In the genomic region with DNA sequence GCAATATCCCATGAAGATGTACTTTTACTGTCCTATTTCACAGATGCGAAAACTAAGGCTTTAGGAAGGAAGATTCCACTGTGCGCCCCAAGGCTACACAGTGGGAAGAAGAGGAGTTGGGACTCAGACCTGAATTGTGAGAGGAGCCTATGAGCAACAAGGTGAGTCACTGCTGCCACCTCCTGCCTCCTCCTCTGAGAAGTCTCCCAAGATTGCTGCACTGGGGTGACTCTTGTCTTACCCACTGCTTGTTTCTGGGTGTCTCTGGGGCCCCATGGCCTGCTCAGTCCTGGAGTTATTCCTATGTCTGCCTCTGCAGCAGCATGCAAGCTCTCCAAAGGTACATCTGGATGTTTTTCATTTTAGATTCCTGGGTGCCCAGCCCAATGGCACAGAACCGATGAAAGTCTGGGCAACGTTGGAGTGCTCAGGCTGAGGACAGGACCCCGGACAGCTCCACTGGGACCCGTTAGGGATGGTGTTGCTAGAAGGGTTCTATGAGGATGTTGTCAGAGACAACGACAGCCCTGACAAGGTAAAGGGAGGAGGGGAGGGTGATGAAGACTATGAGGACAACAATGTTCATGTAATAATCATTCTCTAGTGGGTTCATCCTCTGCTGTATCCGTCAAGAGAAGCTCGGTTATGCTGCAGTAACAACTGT, we compare ENCODE assay signal across 1 cellular context.
TF ChIP-seq lines count a peak whose summit lies in the region.

No MANE protein-coding gene starts in this region.

TF ChIP-seq in A549, 52 proteins besides CTCF, POLR2A, EP300 and RAD21:
- TF ChIP-seq, protein P1, sequence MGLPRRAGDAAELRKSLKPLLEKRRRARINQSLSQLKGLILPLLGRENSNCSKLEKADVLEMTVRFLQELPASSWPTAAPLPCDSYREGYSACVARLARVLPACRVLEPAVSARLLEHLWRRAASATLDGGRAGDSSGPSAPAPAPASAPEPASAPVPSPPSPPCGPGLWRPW (IDR thresholded peaks at IDR 0.05): no peak
- TF ChIP-seq HDAC2 (IDR thresholded peaks at IDR 0.05) (no peak), CHD4 (IDR thresholded peaks at IDR 0.05; ENCODE audit: borderline replicate concordance) (no peak), CBX8 (IDR thresholded peaks at IDR 0.05) (no peak), ZFP36 (IDR thresholded peaks at IDR 0.05; ENCODE audit: borderline replicate concordance, partially characterized antibody) (peak; percentile 69), PHF8 (IDR thresholded peaks at IDR 0.05; ENCODE audit: borderline replicate concordance, low read depth) (no peak), HOXB5 (CRISPR knock-in tag; IDR thresholded peaks at IDR 0.05) (no peak), FOSB (CRISPR knock-in tag; IDR thresholded peaks at IDR 0.05) (no peak), TFCP2L1 (CRISPR knock-in tag; IDR thresholded peaks at IDR 0.05) (no peak), TP53 (CRISPR knock-in tag; IDR thresholded peaks at IDR 0.05) (no peak), GATA3 (IDR thresholded peaks at IDR 0.05; ENCODE audit: borderline replicate concordance) (no peak), MYC (IDR thresholded peaks at IDR 0.05; ENCODE audit: borderline replicate concordance, low read length) (no peak)
- TF ChIP-seq, protein P2, sequence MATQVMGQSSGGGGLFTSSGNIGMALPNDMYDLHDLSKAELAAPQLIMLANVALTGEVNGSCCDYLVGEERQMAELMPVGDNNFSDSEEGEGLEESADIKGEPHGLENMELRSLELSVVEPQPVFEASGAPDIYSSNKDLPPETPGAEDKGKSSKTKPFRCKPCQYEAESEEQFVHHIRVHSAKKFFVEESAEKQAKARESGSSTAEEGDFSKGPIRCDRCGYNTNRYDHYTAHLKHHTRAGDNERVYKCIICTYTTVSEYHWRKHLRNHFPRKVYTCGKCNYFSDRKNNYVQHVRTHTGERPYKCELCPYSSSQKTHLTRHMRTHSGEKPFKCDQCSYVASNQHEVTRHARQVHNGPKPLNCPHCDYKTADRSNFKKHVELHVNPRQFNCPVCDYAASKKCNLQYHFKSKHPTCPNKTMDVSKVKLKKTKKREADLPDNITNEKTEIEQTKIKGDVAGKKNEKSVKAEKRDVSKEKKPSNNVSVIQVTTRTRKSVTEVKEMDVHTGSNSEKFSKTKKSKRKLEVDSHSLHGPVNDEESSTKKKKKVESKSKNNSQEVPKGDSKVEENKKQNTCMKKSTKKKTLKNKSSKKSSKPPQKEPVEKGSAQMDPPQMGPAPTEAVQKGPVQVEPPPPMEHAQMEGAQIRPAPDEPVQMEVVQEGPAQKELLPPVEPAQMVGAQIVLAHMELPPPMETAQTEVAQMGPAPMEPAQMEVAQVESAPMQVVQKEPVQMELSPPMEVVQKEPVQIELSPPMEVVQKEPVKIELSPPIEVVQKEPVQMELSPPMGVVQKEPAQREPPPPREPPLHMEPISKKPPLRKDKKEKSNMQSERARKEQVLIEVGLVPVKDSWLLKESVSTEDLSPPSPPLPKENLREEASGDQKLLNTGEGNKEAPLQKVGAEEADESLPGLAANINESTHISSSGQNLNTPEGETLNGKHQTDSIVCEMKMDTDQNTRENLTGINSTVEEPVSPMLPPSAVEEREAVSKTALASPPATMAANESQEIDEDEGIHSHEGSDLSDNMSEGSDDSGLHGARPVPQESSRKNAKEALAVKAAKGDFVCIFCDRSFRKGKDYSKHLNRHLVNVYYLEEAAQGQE (IDR thresholded peaks at IDR 0.05): peak; percentile 77
- TF ChIP-seq, protein P3, sequence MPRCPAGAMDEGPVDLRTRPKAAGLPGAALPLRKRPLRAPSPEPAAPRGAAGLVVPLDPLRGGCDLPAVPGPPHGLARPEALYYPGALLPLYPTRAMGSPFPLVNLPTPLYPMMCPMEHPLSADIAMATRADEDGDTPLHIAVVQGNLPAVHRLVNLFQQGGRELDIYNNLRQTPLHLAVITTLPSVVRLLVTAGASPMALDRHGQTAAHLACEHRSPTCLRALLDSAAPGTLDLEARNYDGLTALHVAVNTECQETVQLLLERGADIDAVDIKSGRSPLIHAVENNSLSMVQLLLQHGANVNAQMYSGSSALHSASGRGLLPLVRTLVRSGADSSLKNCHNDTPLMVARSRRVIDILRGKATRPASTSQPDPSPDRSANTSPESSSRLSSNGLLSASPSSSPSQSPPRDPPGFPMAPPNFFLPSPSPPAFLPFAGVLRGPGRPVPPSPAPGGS (IDR thresholded peaks at IDR 0.05): no peak
- TF ChIP-seq, protein P4, sequence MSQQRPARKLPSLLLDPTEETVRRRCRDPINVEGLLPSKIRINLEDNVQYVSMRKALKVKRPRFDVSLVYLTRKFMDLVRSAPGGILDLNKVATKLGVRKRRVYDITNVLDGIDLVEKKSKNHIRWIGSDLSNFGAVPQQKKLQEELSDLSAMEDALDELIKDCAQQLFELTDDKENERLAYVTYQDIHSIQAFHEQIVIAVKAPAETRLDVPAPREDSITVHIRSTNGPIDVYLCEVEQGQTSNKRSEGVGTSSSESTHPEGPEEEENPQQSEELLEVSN (IDR thresholded peaks at IDR 0.05; ENCODE audit: borderline replicate concordance, low read depth): no peak
- TF ChIP-seq, protein P5, sequence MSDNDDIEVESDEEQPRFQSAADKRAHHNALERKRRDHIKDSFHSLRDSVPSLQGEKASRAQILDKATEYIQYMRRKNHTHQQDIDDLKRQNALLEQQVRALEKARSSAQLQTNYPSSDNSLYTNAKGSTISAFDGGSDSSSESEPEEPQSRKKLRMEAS (IDR thresholded peaks at IDR 0.05): no peak
TF ChIP-seq in A549: peak in this region for 2.
